Comparison of ENCODE assay signal across 8 cellular contexts in the genomic region with DNA sequence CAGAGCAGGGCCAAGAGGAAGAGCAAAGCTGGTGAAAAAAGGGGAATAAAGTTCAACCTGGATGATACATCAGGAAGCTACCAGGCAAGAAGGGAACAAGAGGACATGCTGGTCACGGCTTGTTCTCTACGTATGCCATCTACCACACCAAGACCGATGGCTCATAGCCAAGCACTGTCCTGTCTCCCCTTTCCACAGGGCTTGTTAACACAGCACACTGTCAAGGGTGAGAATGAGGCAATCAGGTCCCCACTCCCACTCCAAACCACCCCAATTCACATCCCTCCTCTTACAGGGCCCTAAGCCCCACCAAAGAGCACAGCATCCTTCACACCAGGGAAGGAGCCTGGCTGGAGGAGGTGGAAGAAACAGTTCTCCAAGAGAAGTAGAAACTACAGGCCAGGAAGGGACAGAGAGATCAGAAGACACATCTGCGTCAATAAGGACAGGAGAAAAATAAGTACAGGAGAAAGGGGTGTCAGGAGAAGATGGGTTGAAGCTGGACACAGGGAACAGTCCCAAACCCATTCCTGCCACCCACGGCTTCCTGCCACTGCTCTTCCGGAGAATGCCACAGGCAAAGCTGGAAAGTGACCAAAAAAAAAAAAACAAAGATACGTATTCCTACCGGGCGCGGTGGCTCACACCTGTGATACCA. TPM values are rescaled to one million over a fixed set of nuclear protein-coding genes. Genes with fewer than 3 reads are reported as not detected.
DNase-seq lines count a peak whose midpoint lies in the region; ATAC-seq and TF ChIP-seq lines count a peak whose summit lies in the region.

No MANE protein-coding gene starts in this region.

- H3K36me3 Mint-ChIP-seq in activated naive CD4-positive, alpha-beta T cell treated with anti-CD3 and anti-CD28 coated beads for 36 hours (ENCODE audit: low read depth): peaks cover 20% of the 10 kb centered on the region

- H3K9ac ChIP-seq in liver (ENCODE audit: low read depth in 1 of 2, low read length in 2 of 2): peak overlapping the region; percentile 17 to 55

- peaks cover 32% of the 10 kb centered on the region for H3K4me1 Mint-ChIP-seq in activated naive CD4-positive, alpha-beta T cell treated with anti-CD3 and anti-CD28 coated beads for 36 hours (ENCODE audit: low read depth)

- H3K9me3 Mint-ChIP-seq in activated naive CD4-positive, alpha-beta T cell treated with anti-CD3 and anti-CD28 coated beads for 36 hours: no peaks in the 10 kb centered on the region

- no peak for TF ChIP-seq RAD21 in liver (IDR thresholded peaks at IDR 0.05)

- no peaks in the 10 kb centered on the region for H3K9me3 ChIP-seq in ascending aorta
- H3K9me3 ChIP-seq in liver (ENCODE audit: control insufficient read depth in 4 of 4, low read length in 3 of 4): no peaks in the 10 kb centered on the region
- H3K9me3 ChIP-seq in upper lobe of right lung: no peaks in the 10 kb centered on the region

- H3K4me3 Mint-ChIP-seq in activated naive CD4-positive, alpha-beta T cell treated with anti-CD3 and anti-CD28 coated beads for 36 hours: no peak overlapping the region

- 27% methylated on average over 10 of the region's 10 CpGs for WGBS in liver

- CTCF ChIA-PET in activated naive CD4-positive, alpha-beta T cell treated with anti-CD3 and anti-CD28 coated beads for 36 hours (lab: Charles Lee): interaction anchor here (0.8 to 1.7 kb wide), 7 partner anchors 10 to 120 kb away, joined by 3 to 13 read pairs (median 5); a partner anchor contains a TSS

- H3K27ac Mint-ChIP-seq in activated naive CD4-positive, alpha-beta T cell treated with anti-CD3 and anti-CD28 coated beads for 36 hours: peak overlapping the region; percentile 74

- no peaks in the 10 kb centered on the region for H3K27me3 Mint-ChIP-seq in activated naive CD4-positive, alpha-beta T cell treated with anti-CD3 and anti-CD28 coated beads for 36 hours (ENCODE audit: low read depth)

- TF ChIP-seq CTCF in ascending aorta (IDR thresholded peaks at IDR 0.05): no peak
- no peak for TF ChIP-seq CTCF in liver (IDR thresholded peaks at IDR 0.05; ENCODE audit: low read depth, low read length, missing input control)
- no peak for TF ChIP-seq CTCF in upper lobe of right lung (IDR thresholded peaks at IDR 0.05)

- DNase-seq in activated naive CD4-positive, alpha-beta T cell treated with anti-CD3 and anti-CD28 coated beads for 36 hours: no peak
- no peak for DNase-seq in activated naive CD4-positive, alpha-beta T cell treated with anti-CD3 and anti-CD28 coated beads, Interleukin-2, amount 50 U/mL, for 16 hours
- DNase-seq in ascending aorta (ENCODE audit: low spot score in 2 of 2): peak in 1 of 2 donors; percentile 87
- no peak for DNase-seq in upper lobe of right lung
- DNase-seq in stimulated activated naive CD4-positive, alpha-beta T cell (lab: John Stamatoyannopoulos, UW): no peak

- H3K4me3 ChIP-seq in ascending aorta (peak overlapping the region; percentile 61 to 82), liver (ENCODE audit: low read depth in 1 of 3, low read length in 3 of 3) (peak overlapping the region; percentile 9 to 50 (median 29)), upper lobe of right lung (peak overlapping the region; percentile 63)

- H3K27me3 ChIP-seq in ascending aorta (no peaks in the 10 kb centered on the region), liver (ENCODE audit: control insufficient read depth in 4 of 4, insufficient read depth in 4 of 4, low read length in 3 of 4) (no peaks in the 10 kb centered on the region), upper lobe of right lung (no peaks in the 10 kb centered on the region)

- H3K36me3 ChIP-seq in ascending aorta: peaks cover 17 to 23% of the 10 kb centered on the region in 2 donors
- peaks cover 4 to 20% (median 14%) of the 10 kb centered on the region in 4 donors for H3K36me3 ChIP-seq in liver (ENCODE audit: control insufficient read depth in 4 of 4, insufficient read depth in 3 of 4, low read depth in 1 of 4, low read length in 3 of 4)
- peaks cover 26% of the 10 kb centered on the region for H3K36me3 ChIP-seq in upper lobe of right lung

- intact Hi-C loops in activated naive CD4-positive, alpha-beta T cell treated with anti-CD3 and anti-CD28 coated beads for 36 hours (cut with micrococcal nuclease): loop anchor here (5.0 kb wide), 1 partner anchor 221 kb away; no protein-coding TSS in a partner anchor
- intact Hi-C loops in ascending aorta (cut with DNase I): loop anchor here (2.0 kb wide), 1 partner anchor 15 kb away; a partner anchor contains a TSS
- intact Hi-C loops in upper lobe of right lung (cut with DNase I): no loop called here

- H3K4me1 ChIP-seq in ascending aorta (peaks cover 22 to 35% of the 10 kb centered on the region in 2 donors), liver (ENCODE audit: control insufficient read depth in 4 of 4, insufficient read depth in 4 of 4, low read length in 3 of 4) (peaks cover 13 to 44% (median 30%) of the 10 kb centered on the region in 4 donors), upper lobe of right lung (peaks cover 53% of the 10 kb centered on the region)

- ATAC-seq in upper lobe of right lung (no peak), HG03571 (IDR thresholded peaks at IDR 0.05; ENCODE audit: unreplicated experiment) (no peak), GM18909 (IDR thresholded peaks at IDR 0.05; ENCODE audit: poor library complexity, unreplicated experiment) (no peak)

- H3K27ac ChIP-seq in ascending aorta (peak overlapping the region; percentile 95 to 99), liver (ENCODE audit: low read depth in 1 of 2, low read length in 2 of 2) (peak overlapping the region; percentile 89 to 99), upper lobe of right lung (peak overlapping the region; percentile 93)

TF ChIP-seq in liver, 16 proteins besides CTCF, POLR2A, EP300 and RAD21:
- no peak for TF ChIP-seq SP1 (IDR thresholded peaks at IDR 0.05)
- TF ChIP-seq, protein P1, sequence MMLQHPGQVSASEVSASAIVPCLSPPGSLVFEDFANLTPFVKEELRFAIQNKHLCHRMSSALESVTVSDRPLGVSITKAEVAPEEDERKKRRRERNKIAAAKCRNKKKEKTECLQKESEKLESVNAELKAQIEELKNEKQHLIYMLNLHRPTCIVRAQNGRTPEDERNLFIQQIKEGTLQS (IDR thresholded peaks at IDR 0.05): no peak

RNA-seq across cellular contexts. Expression of a gene that starts 0.9 kb away (rescaled TPM):
- total RNA-seq in activated naive CD4-positive, alpha-beta T cell treated with anti-CD3 and anti-CD28 coated beads for 36 hours: 10 to 100 TPM; 35.5 to 40.8 TPM
- 211 TPM for total RNA-seq in ascending aorta
- 10 to 100 TPM; 53.2 to 65.5 TPM for total RNA-seq in liver
- 10 to 100 TPM; 27.2 to 62.8 TPM for polyA plus RNA-seq in liver
- 120 TPM for total RNA-seq in upper lobe of right lung

RNA-seq across cellular contexts. Expression of a gene that starts 3.0 kb away (rescaled TPM):
- total RNA-seq in activated naive CD4-positive, alpha-beta T cell treated with anti-CD3 and anti-CD28 coated beads for 36 hours: 100 to 1,000 TPM; 283 to 291 TPM
- total RNA-seq in ascending aorta (40.4 TPM), liver (10 to 100 TPM; 32.4 to 54.4 TPM), upper lobe of right lung (27.0 TPM)
- 10 to 100 TPM; 34.3 to 57.9 TPM for polyA plus RNA-seq in liver

RNA-seq across cellular contexts. Expression of a gene that starts 9.9 kb away (rescaled TPM):
- 10 to 100 TPM; 35.6 to 36.3 TPM for total RNA-seq in activated naive CD4-positive, alpha-beta T cell treated with anti-CD3 and anti-CD28 coated beads for 36 hours
- 48.7 TPM for total RNA-seq in ascending aorta
- total RNA-seq in liver: 1 to 10 TPM; 6.5 to 7.4 TPM
- polyA plus RNA-seq in liver: 1 to 10 TPM; 5.0 to 8.2 TPM
- 27.0 TPM for total RNA-seq in upper lobe of right lung

RNA-seq across cellular contexts. Expression of a gene that starts 11.7 kb away (rescaled TPM):
- total RNA-seq in activated naive CD4-positive, alpha-beta T cell treated with anti-CD3 and anti-CD28 coated beads for 36 hours: 10 to 100 TPM; 27.2 to 30.0 TPM
- 31.2 TPM for total RNA-seq in ascending aorta
- 10 to 100 TPM; 10.4 to 20.2 TPM for total RNA-seq in liver
- 10 to 100 TPM; 24.7 to 31.6 TPM for polyA plus RNA-seq in liver
- total RNA-seq in upper lobe of right lung: 29.0 TPM

RNA-seq across cellular contexts. Expression of a gene that starts 15.6 kb away (rescaled TPM):
- total RNA-seq in activated naive CD4-positive, alpha-beta T cell treated with anti-CD3 and anti-CD28 coated beads for 36 hours: 10 to 100 TPM; 55.3 to 55.5 TPM
- 70.0 TPM for total RNA-seq in ascending aorta
- 10 to 100 TPM; 24.6 to 42.8 TPM for total RNA-seq in liver
- 10 to 100 TPM in 1 of 2 donors, 1 to 10 TPM in 1; 3.8 to 16.4 TPM for polyA plus RNA-seq in liver
- total RNA-seq in upper lobe of right lung: 75.7 TPM
